ENCODE assay signal across 8 cellular contexts in genomic region chr16:31117384-31118222, GRCh38. TPM values are rescaled to one million over a fixed set of nuclear protein-coding genes. Genes with fewer than 3 reads are reported as not detected.
DNase-seq lines count a peak whose midpoint lies in the region; TF ChIP-seq lines count a peak whose summit lies in the region.

KAT8 (plus strand) TSS chr16:31117664; CDS start chr16:31117682, 18 bp downstream.

- H2BK5ac ChIP-seq in H9 (ENCODE audit: insufficient read length, low read length): no peak within 1 kb of the TSS

- H3K79me2 ChIP-seq in H9 (ENCODE audit: insufficient read depth, low read length) (peaks cover 5% of the 10 kb centered on the region; the same call in 1 of the 2 replicates), neural cell (replicated peaks; ENCODE audit: insufficient read depth, low read length) (peaks cover 8% of the 10 kb centered on the region)

- no peak within 1 kb of the TSS for H2BK12ac ChIP-seq in H9 (ENCODE audit: insufficient read length, low read depth, low read length)

- no peak for TF ChIP-seq CTCF in H9 (conservative IDR thresholded peaks at IDR 0.05)
- TF ChIP-seq CTCF in neural cell (IDR thresholded peaks at IDR 0.05; ENCODE audit: poor library complexity, severe bottlenecking): peak; percentile 8
- no peak for TF ChIP-seq CTCF in stomach (IDR thresholded peaks at IDR 0.05)

- H3K27ac ChIP-seq in H9 (ENCODE audit: insufficient read length, low read depth, low read length): no peak within 1 kb of the TSS
- peak within 1 kb of the TSS; percentile 89 for H3K27ac ChIP-seq in neural cell (ENCODE audit: low read length)
- peak within 1 kb of the TSS; percentile 98 to 99 (median 98) for H3K27ac ChIP-seq in stomach

- H3K23ac ChIP-seq in H9 (ENCODE audit: insufficient read length, low read depth, low read length): no peak within 1 kb of the TSS

- H3K56ac ChIP-seq in H9 (ENCODE audit: insufficient read length, low read depth, low read length): no peak within 1 kb of the TSS

- peak within 1 kb of the TSS; percentile 96 for H3K4me2 ChIP-seq in H9 (ENCODE audit: insufficient read depth, insufficient read length, low read length)
- H3K4me2 ChIP-seq in neural cell (ENCODE audit: low read length): peak within 1 kb of the TSS; percentile 94

- H3K9me3 Mint-ChIP-seq in H9: no peaks in the 10 kb centered on the region; a peak in 1 of 5 replicates

- no peak within 1 kb of the TSS for H4K8ac ChIP-seq in H9 (replicated peaks; ENCODE audit: insufficient read length, low read depth, low read length)

- no peak within 1 kb of the TSS for H3T11ph ChIP-seq in H9 (ENCODE audit: low read length)

- peaks cover 50% of the 10 kb centered on the region for H3K36me3 ChIP-seq in MG63
- no peaks in the 10 kb centered on the region for H3K36me3 ChIP-seq in neural cell (ENCODE audit: insufficient read depth, low read length)
- H3K36me3 ChIP-seq in stomach: peaks cover 32 to 45% (median 39%) of the 10 kb centered on the region in 4 donors

- H3K27ac Mint-ChIP-seq in H9: peak within 1 kb of the TSS; percentile 77 to 96 (median 95)

- peak within 1 kb of the TSS; percentile 89 to 90 for H3K4me3 Mint-ChIP-seq in H9

- TF ChIP-seq RAD21 in neural cell (conservative IDR thresholded peaks at IDR 0.05): peak; percentile 48

- H4K20me1 ChIP-seq in H9 (ENCODE audit: control insufficient read depth, insufficient read depth, insufficient read length): no peaks in the 10 kb centered on the region
- no peaks in the 10 kb centered on the region for H4K20me1 ChIP-seq in neural cell (ENCODE audit: insufficient read depth)

- no peaks in the 10 kb centered on the region for H3K23me2 ChIP-seq in H9 (ENCODE audit: insufficient read length, low read depth, low read length, poor library complexity, severe bottlenecking)

- H3K4me1 Mint-ChIP-seq in H9: peaks cover 10 to 11% of the 10 kb centered on the region in 2 experiments

- H2BK120ac ChIP-seq in H9 (ENCODE audit: low read depth, low read length, poor library complexity, severe bottlenecking): no peak within 1 kb of the TSS

- no peak within 1 kb of the TSS for H2BK15ac ChIP-seq in H9 (ENCODE audit: low read depth, low read length)

- no peak within 1 kb of the TSS for H2AK5ac ChIP-seq in H9 (ENCODE audit: insufficient read length, low read length)

- H3F3A ChIP-seq in neural cell (ENCODE audit: insufficient read depth, low read length, poor library complexity, severe bottlenecking): peaks cover 3% of the 10 kb centered on the region

- no peaks in the 10 kb centered on the region for H3K9me2 ChIP-seq in neural cell (ENCODE audit: insufficient read depth, low read length)

- no peak within 1 kb of the TSS for H3K18ac ChIP-seq in H9 (ENCODE audit: insufficient read length, low read depth, low read length)

- H3K14ac ChIP-seq in H9 (ENCODE audit: insufficient read depth, low read length): 0 out of 2 replicates have a peak within 1 kb of the TSS, but pooled peaks have one; percentile 74

- no peak within 1 kb of the TSS for H4K91ac ChIP-seq in H9 (ENCODE audit: insufficient read length, low read depth, low read length)

- H3K27me3 ChIP-seq in H9 (ENCODE audit: insufficient read depth, low read length) (no peaks in the 10 kb centered on the region), MG63 (no peaks in the 10 kb centered on the region), neural cell (ENCODE audit: insufficient read depth, low read depth, low read length) (no peaks in the 10 kb centered on the region), stomach (no peaks in the 10 kb centered on the region)

- TF ChIP-seq POLR2A in stomach (IDR thresholded peaks at IDR 0.05): peak in 2 of 4 donors; percentile 45 to 84

- TF ChIP-seq EP300 in neural cell (conservative IDR thresholded peaks at IDR 0.05; ENCODE audit: poor library complexity, severe bottlenecking) (peak; percentile 75), stomach (IDR thresholded peaks at IDR 0.05) (peak; percentile 65)

- H2AFZ ChIP-seq in H9 (ENCODE audit: low read length) (no peak within 1 kb of the TSS), neural cell (ENCODE audit: low read depth, low read length) (peak within 1 kb of the TSS; percentile 53)

- H3K9ac ChIP-seq in H9 (ENCODE audit: extremely low read depth, insufficient read length, low read length): peak within 1 kb of the TSS; percentile 63
- H3K9ac ChIP-seq in neural cell (ENCODE audit: low read length): peak within 1 kb of the TSS; percentile 79

- H3K4me3 ChIP-seq in MG63: peak within 1 kb of the TSS; percentile 94
- H3K4me3 ChIP-seq in neural cell (ENCODE audit: low read length): peak within 1 kb of the TSS; percentile 68
- peak within 1 kb of the TSS; percentile 50 to 78 (median 64) for H3K4me3 ChIP-seq in stomach

- no peak within 1 kb of the TSS for H2BK20ac ChIP-seq in H9 (ENCODE audit: low read depth, low read length, poor library complexity, severe bottlenecking)

- peaks cover 5% of the 10 kb centered on the region for H3K79me1 ChIP-seq in H9 (ENCODE audit: insufficient read depth, low read depth, low read length, poor library complexity, severe bottlenecking)

- 0 out of 2 replicates have a peak, but pooled peaks cover 2% of the 10 kb centered on the region for H3K4me1 ChIP-seq in H9 (ENCODE audit: insufficient read depth, low read length)
- peaks cover 41 to 56% (median 46%) of the 10 kb centered on the region in 4 donors for H3K4me1 ChIP-seq in stomach

- no peaks in the 10 kb centered on the region for H3K9me3 ChIP-seq in H9 (ENCODE audit: control insufficient read depth, low read depth, low read length)
- no peaks in the 10 kb centered on the region for H3K9me3 ChIP-seq in MG63
- H3K9me3 ChIP-seq in neural cell (ENCODE audit: low read length): no peaks in the 10 kb centered on the region
- H3K9me3 ChIP-seq in stomach: no peaks in the 10 kb centered on the region

- no peak within 1 kb of the TSS for H4K5ac ChIP-seq in H9 (ENCODE audit: insufficient read length, low read depth, low read length)

- intact Hi-C loops in stomach (cut with DNase I; ENCODE audit: low total_unique reads): no loop called here

- no peak within 1 kb of the TSS for H3K4ac ChIP-seq in H9 (ENCODE audit: low read depth, low read length)

- no CpG with 5 or more reads among the region's 68 CpGs for WGBS in H9 (ENCODE audit: extremely low coverage, insufficient read length, low lambda C conversion rate)
- WGBS in stomach, 5 donors: 0 to 2% (median 1%) methylated on average over 61 to 68 of the region's 68 CpGs

- DNase-seq in ELR (ENCODE audit: low read depth): peak; percentile 99
- DNase-seq in H9: peak; percentile 98
- peak; percentile 99 for DNase-seq in MG63
- peak; percentile 94 for DNase-seq in SHP77 treated with DMSO at 0.1 percent for 48 hours (lab: John Stamatoyannopoulos, UW)
- DNase-seq in activated effector memory CD4-positive, alpha-beta T cell treated with anti-CD3 and anti-CD28 coated beads, Interleukin-2, amount 50 U/mL, for 16 hours: peak; percentile 99
- peak; percentile 95 for DNase-seq in fibroblast of the conjunctiva (ENCODE audit: low read depth)
- DNase-seq in stomach: peak; percentile 99

- peaks cover 28 to 46% (median 37%) of the 10 kb centered on the region in 3 experiments for H3K36me3 Mint-ChIP-seq in H9 (ENCODE audit: insufficient read depth in 1 of 3, low read depth in 3 of 3)

- H3K27me3 Mint-ChIP-seq in H9 (ENCODE audit: low read depth): no peaks in the 10 kb centered on the region

TF ChIP-seq in neural cell, 6 proteins besides CTCF, POLR2A, EP300 and RAD21:
- TF ChIP-seq TAF1 (IDR thresholded peaks at IDR 0.05; ENCODE audit: low read depth) (no peak), EZH2 (IDR thresholded peaks at IDR 0.05; ENCODE audit: borderline replicate concordance, insufficient read depth, low read length, poor library complexity, severe bottlenecking) (no peak), REST (IDR thresholded peaks at IDR 0.05; ENCODE audit: borderline replicate concordance) (peak; percentile 52), SMC3 (conservative IDR thresholded peaks at IDR 0.05; ENCODE audit: poor library complexity) (peak; percentile 36), POLR2AphosphoS5 (IDR thresholded peaks at IDR 0.05) (peak; percentile 94), MXI1 (conservative IDR thresholded peaks at IDR 0.05; ENCODE audit: poor library complexity, severe bottlenecking) (peak; percentile 81)

RNA-seq across cellular contexts. Expression of gene KAT8, which starts in this region (rescaled TPM):
- total RNA-seq in H9 (2021) (52.1 and 53.4 TPM in 2 replicates), stomach (100 to 1,000 TPM in 1 of 5 donors, 10 to 100 TPM in 4; 38.8 to 114 (median 64.9) TPM)
- total RNA-seq in MG63 (2014; rRNA removed; shearing (Covaris generic); ENCODE audit: low replicate concordance): 59.1 and 78.2 TPM in 2 replicates
- polyA plus RNA-seq in neural cell (98.0 and 132 TPM in 2 replicates), stomach (10 to 100 TPM; 45.0 to 51.4 (median 45.8) TPM)
- 68.1 and 71.8 TPM in 2 replicates for polyA minus RNA-seq in neural cell
